9 cellular contexts compared by ENCODE assay signal in genomic region chr17:82495844-82496528, GRCh38. TPM values are rescaled to one million over a fixed set of nuclear protein-coding genes. Genes with fewer than 3 reads are reported as not detected.
DNase-seq lines count a peak whose midpoint lies in the region; ATAC-seq and TF ChIP-seq lines count a peak whose summit lies in the region.
"Had no signal": no experiment of that assay in that cellular context is flagged by ENCODE, and none has a peak within 500 bp of the region (broad histone marks: within the 10 kb centered on the region; RNA-seq: fewer than 3 reads in every experiment).

No MANE protein-coding gene starts in this region.

- H3K4me2 ChIP-seq in osteoblast (ENCODE audit: insufficient read depth, low read length), result peak overlapping the region; percentile 87

- H3K27ac Mint-ChIP-seq in central memory CD8-positive, alpha-beta T cell (ENCODE audit: low read depth), result no peak overlapping the region

- H3K27ac ChIP-seq in osteoblast (ENCODE audit: low read depth, low read length), result no peak overlapping the region

- H3K4me3 Mint-ChIP-seq in central memory CD8-positive, alpha-beta T cell, result peak overlapping the region; percentile 84

- H3K36me3 ChIP-seq in osteoblast (ENCODE audit: insufficient read depth, low read length), result no peaks in the 10 kb centered on the region

- no peak for TF ChIP-seq CTCF in osteoblast (IDR thresholded peaks at IDR 0.05; ENCODE audit: extremely low read depth, low read depth, low read length)

- no peaks in the 10 kb centered on the region for H3K79me2 ChIP-seq in osteoblast (ENCODE audit: insufficient read depth, low read length)

- peak; percentile 85 for DNase-seq in DMS153 treated with DMSO at 0.1 percent for 48 hours (lab: John Stamatoyannopoulos, UW; ENCODE audit: unreplicated experiment)
- DNase-seq in NCI-H146 treated with DMSO at 0.1 percent for 48 hours (lab: John Stamatoyannopoulos, UW; ENCODE audit: unreplicated experiment), result peak; percentile 89
- DNase-seq in central memory CD8-positive, alpha-beta T cell (ENCODE audit: low spot score in 2 of 2), result no peak
- peak; percentile 15 for DNase-seq in osteoblast (ENCODE audit: insufficient read length, low spot score, missing footprints)
- no peak for DNase-seq in hepatic stellate cell (ENCODE audit: low spot score)
- DNase-seq in activated effector memory CD4-positive, alpha-beta T cell treated with anti-CD3 and anti-CD28 coated beads, Interleukin-2, amount 50 U/mL, for 16 hours, result no peak
- no peak for DNase-seq in posterior vena cava (ENCODE audit: low spot score)
- no peak for DNase-seq in COLO829 (ENCODE audit: low spot score)
- DNase-seq: activated CD4-positive, alpha-beta T cell treated with anti-CD3 and anti-CD28 coated beads, Interleukin-2, amount 50 U/mL, for 1 hour had no signal

- H3K27me3 ChIP-seq in osteoblast (ENCODE audit: insufficient read depth, low read length), result no peaks in the 10 kb centered on the region

- no peaks in the 10 kb centered on the region for H3K27me3 Mint-ChIP-seq in central memory CD8-positive, alpha-beta T cell

- H2AFZ ChIP-seq in osteoblast (ENCODE audit: low read length), result no peak overlapping the region

- no peak overlapping the region for H3K4me3 ChIP-seq in osteoblast (ENCODE audit: insufficient read depth, low read length)

- H3K4me1 ChIP-seq in osteoblast (ENCODE audit: insufficient read depth, low read length), result peaks cover 34% of the 10 kb centered on the region

- no peaks in the 10 kb centered on the region for H3K9me3 Mint-ChIP-seq in central memory CD8-positive, alpha-beta T cell

- peaks cover 22% of the 10 kb centered on the region for H3K36me3 Mint-ChIP-seq in central memory CD8-positive, alpha-beta T cell (ENCODE audit: insufficient read depth)

- H3K9me3 ChIP-seq in osteoblast (ENCODE audit: low read depth, low read length), result no peaks in the 10 kb centered on the region

- peaks cover 3% of the 10 kb centered on the region for H4K20me1 ChIP-seq in osteoblast (ENCODE audit: insufficient read depth, low read length)

- H3K4me1 Mint-ChIP-seq in central memory CD8-positive, alpha-beta T cell, result peaks cover 24% of the 10 kb centered on the region

- ATAC-seq in central memory CD8-positive, alpha-beta T cell (replicated peaks; ENCODE audit: extremely low read depth, poor library complexity, severe bottlenecking), result no peak

- intact Hi-C loops in posterior vena cava (cut with DNase I), result no loop called here

RNA-seq across cellular contexts. Expression of gene FOXK2, which starts 23.5 kb away (rescaled TPM):
- total RNA-seq in osteoblast (26.8 and 29.3 TPM in 2 replicates), posterior vena cava (10 to 100 TPM; 42.4 to 49.6 TPM)

RNA-seq across cellular contexts. Expression of gene NARF, which starts 37.4 kb away (rescaled TPM):
- total RNA-seq in osteoblast, result 34.4 and 36.8 TPM in 2 replicates
- 10 to 100 TPM; 34.2 to 37.1 TPM for total RNA-seq in posterior vena cava

RNA-seq across cellular contexts. Expression of gene CYBC1, which starts 45.4 kb away (rescaled TPM):
- total RNA-seq in osteoblast (72.4 and 75.1 TPM in 2 replicates), posterior vena cava (10 to 100 TPM; 55.5 to 77.9 TPM)

Comparison
In these comparisons a context has a peak if more than half of its experiments do, and no peak if none do; other contexts are left out.
1. DNase-seq: peak in DMS153 treated with DMSO at 0.1 percent for 48 hours (single experiment), NCI-H146 treated with DMSO at 0.1 percent for 48 hours (single experiment) and osteoblast (single experiment); none in central memory CD8-positive, alpha-beta T cell (0 of 2), hepatic stellate cell (single experiment), activated effector memory CD4-positive, alpha-beta T cell treated with anti-CD3 and anti-CD28 coated beads, Interleukin-2, amount 50 U/mL, for 16 hours (single experiment), posterior vena cava (single experiment) and COLO829 (single experiment).